In genomic region chr1:15617173-15617873, GRCh38 we compare ENCODE assay signal across 8 cellular contexts. TPM values are rescaled to one million over a fixed set of nuclear protein-coding genes. Genes with fewer than 3 reads are reported as not detected.
DNase-seq lines count a peak whose midpoint lies in the region; ATAC-seq lines count a peak whose summit lies in the region.

TSS of gene DDI2 (plus strand) at chr1:15617458. CDS start at chr1:15617671, 213 bp downstream.

- peak within 1 kb of the TSS; percentile 85 for H3K27ac ChIP-seq in CD4-positive, CD25-positive, alpha-beta regulatory T cell (ENCODE audit: insufficient read depth, low read length, poor library complexity, severe bottlenecking)

- no peaks in the 10 kb centered on the region for H3K9me3 ChIP-seq in CD4-positive, CD25-positive, alpha-beta regulatory T cell (ENCODE audit: control insufficient read depth in 2 of 2, low read length in 2 of 2)

- H3K27me3 Mint-ChIP-seq in CD4-positive, CD25-positive, alpha-beta regulatory T cell, result no peaks in the 10 kb centered on the region

- no peaks in the 10 kb centered on the region for H3K36me3 Mint-ChIP-seq in CD4-positive, CD25-positive, alpha-beta regulatory T cell

- peak; percentile 89 to 94 (median 91) for DNase-seq in CD4-positive, CD25-positive, alpha-beta regulatory T cell
- DNase-seq in HS-5 (ENCODE audit: low read depth) (peak; percentile 92), NK-92 (lab: John Stamatoyannopoulos, UW; ENCODE audit: unreplicated experiment) (peak; percentile 78), lung microvascular endothelial cell (ENCODE audit: low read depth in 2 of 2) (peak; percentile 96 to 97)
- DNase-seq in activated CD8-positive, alpha-beta memory T cell treated with anti-CD3 and anti-CD28 coated beads for 24 hours, result peak; percentile 95
- DNase-seq in effector CD4-positive, alpha-beta T cell, result peak; percentile 92
- peak; percentile 85 to 95 (median 88) for DNase-seq in stimulated activated CD4-positive, alpha-beta T cell treated with anti-CD3 and anti-CD28 coated beads, TNF-alpha, amount 100 ng/mL, for 4 hours (ENCODE audit: low read depth in 3 of 3)

- peak within 1 kb of the TSS; percentile 92 to 98 (median 94) for H3K4me3 Mint-ChIP-seq in CD4-positive, CD25-positive, alpha-beta regulatory T cell

- H3K4me1 Mint-ChIP-seq in CD4-positive, CD25-positive, alpha-beta regulatory T cell, result peaks cover 29 to 55% (median 39%) of the 10 kb centered on the region in 4 donors

- peak within 1 kb of the TSS; percentile 97 for H3K4me3 ChIP-seq in CD4-positive, CD25-positive, alpha-beta regulatory T cell (ENCODE audit: low read depth, low read length)

- ATAC-seq in CD4-positive, CD25-positive, alpha-beta regulatory T cell (ENCODE audit: low read depth in 2 of 2), result peak; percentile 93 to 94
- ATAC-seq in GM19463 (IDR thresholded peaks at IDR 0.05; ENCODE audit: unreplicated experiment), result peak; percentile 69

- H3K27ac Mint-ChIP-seq in CD4-positive, CD25-positive, alpha-beta regulatory T cell, result peak within 1 kb of the TSS; percentile 93 to 98 (median 94)

- H3K4me1 ChIP-seq in CD4-positive, CD25-positive, alpha-beta regulatory T cell (ENCODE audit: control insufficient read depth, insufficient read depth, low read length, poor library complexity, severe bottlenecking), result peaks cover 50% of the 10 kb centered on the region

- peaks cover 4% of the 10 kb centered on the region for H3K36me3 ChIP-seq in CD4-positive, CD25-positive, alpha-beta regulatory T cell (ENCODE audit: control insufficient read depth, insufficient read depth, low read length)

- H3K27me3 ChIP-seq in CD4-positive, CD25-positive, alpha-beta regulatory T cell (ENCODE audit: control insufficient read depth, insufficient read depth, low read length), result no peaks in the 10 kb centered on the region

- peaks cover 0 to 1% (median 0%) of the 10 kb centered on the region in 7 donors for H3K9me3 Mint-ChIP-seq in CD4-positive, CD25-positive, alpha-beta regulatory T cell

RNA-seq across cellular contexts. Expression of gene DDI2, which starts in this region (rescaled TPM):
- total RNA-seq in CD4-positive, CD25-positive, alpha-beta regulatory T cell, result 61.2 TPM
- 1 to 10 TPM; 3.2 to 7.7 (median 5.5) TPM for polyA plus RNA-seq in CD4-positive, CD25-positive, alpha-beta regulatory T cell
- total RNA-seq in lung microvascular endothelial cell, result 11.1 and 14.3 TPM in 2 replicates

Comparison
In these comparisons a context has a peak if more than half of its experiments do, and no peak if none do; other contexts are left out.
1. Peak in every context shown above with its lines: DNase-seq, ATAC-seq, H3K4me3 ChIP-seq and H3K27ac ChIP-seq.